Comparison of ENCODE assay signal across 1 cellular context in the genomic region with DNA sequence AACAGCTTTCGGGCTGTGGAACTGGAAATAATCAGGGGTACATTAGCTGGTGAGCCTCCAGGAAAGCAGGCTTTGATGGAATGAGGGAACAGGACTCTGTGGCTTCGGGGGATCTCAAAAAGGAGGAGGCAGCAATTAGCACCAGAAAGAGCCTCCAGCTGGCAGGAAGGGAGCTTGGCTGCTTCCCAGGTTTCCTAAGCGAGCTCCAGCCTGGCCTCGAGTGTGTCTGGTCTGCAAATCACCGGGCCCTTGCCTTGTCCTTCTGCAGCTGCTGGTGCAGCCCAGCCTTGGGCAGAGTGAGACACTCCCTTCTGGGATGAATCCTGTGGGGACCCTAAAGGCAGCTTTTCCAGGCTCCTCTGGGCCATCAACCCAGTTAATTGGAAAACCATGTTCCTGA.
TF ChIP-seq lines count a peak whose summit lies in the region.

No MANE protein-coding gene starts in this region.

TF ChIP-seq in GM23338, 12 proteins besides CTCF, POLR2A, EP300 and RAD21 (continued from another document):
- TF ChIP-seq, protein P1, sequence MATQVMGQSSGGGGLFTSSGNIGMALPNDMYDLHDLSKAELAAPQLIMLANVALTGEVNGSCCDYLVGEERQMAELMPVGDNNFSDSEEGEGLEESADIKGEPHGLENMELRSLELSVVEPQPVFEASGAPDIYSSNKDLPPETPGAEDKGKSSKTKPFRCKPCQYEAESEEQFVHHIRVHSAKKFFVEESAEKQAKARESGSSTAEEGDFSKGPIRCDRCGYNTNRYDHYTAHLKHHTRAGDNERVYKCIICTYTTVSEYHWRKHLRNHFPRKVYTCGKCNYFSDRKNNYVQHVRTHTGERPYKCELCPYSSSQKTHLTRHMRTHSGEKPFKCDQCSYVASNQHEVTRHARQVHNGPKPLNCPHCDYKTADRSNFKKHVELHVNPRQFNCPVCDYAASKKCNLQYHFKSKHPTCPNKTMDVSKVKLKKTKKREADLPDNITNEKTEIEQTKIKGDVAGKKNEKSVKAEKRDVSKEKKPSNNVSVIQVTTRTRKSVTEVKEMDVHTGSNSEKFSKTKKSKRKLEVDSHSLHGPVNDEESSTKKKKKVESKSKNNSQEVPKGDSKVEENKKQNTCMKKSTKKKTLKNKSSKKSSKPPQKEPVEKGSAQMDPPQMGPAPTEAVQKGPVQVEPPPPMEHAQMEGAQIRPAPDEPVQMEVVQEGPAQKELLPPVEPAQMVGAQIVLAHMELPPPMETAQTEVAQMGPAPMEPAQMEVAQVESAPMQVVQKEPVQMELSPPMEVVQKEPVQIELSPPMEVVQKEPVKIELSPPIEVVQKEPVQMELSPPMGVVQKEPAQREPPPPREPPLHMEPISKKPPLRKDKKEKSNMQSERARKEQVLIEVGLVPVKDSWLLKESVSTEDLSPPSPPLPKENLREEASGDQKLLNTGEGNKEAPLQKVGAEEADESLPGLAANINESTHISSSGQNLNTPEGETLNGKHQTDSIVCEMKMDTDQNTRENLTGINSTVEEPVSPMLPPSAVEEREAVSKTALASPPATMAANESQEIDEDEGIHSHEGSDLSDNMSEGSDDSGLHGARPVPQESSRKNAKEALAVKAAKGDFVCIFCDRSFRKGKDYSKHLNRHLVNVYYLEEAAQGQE (IDR thresholded peaks at IDR 0.05; ENCODE audit: unreplicated experiment) = no peak
- TF ChIP-seq EZH2 (IDR thresholded peaks at IDR 0.05; ENCODE audit: low read depth, unreplicated experiment) (no peak), ZNF114 (CRISPR knock-in tag; IDR thresholded peaks at IDR 0.05) (no peak), STAT1 (IDR thresholded peaks at IDR 0.05; ENCODE audit: unreplicated experiment) (no peak), CREB1 (CRISPR knock-in tag; IDR thresholded peaks at IDR 0.05; ENCODE audit: low read depth) (no peak), EZH2phosphoT487 (IDR thresholded peaks at IDR 0.05; ENCODE audit: unreplicated experiment) (no peak), JUNB (IDR thresholded peaks at IDR 0.05; ENCODE audit: unreplicated experiment) (no peak), POLR2AphosphoS5 (IDR thresholded peaks at IDR 0.05; ENCODE audit: low read depth) (no peak), NANOG (IDR thresholded peaks at IDR 0.05; ENCODE audit: borderline replicate concordance) (no peak)
- TF ChIP-seq, protein P2, sequence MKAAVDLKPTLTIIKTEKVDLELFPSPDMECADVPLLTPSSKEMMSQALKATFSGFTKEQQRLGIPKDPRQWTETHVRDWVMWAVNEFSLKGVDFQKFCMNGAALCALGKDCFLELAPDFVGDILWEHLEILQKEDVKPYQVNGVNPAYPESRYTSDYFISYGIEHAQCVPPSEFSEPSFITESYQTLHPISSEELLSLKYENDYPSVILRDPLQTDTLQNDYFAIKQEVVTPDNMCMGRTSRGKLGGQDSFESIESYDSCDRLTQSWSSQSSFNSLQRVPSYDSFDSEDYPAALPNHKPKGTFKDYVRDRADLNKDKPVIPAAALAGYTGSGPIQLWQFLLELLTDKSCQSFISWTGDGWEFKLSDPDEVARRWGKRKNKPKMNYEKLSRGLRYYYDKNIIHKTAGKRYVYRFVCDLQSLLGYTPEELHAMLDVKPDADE (IDR thresholded peaks at IDR 0.05) = no peak
